1 cellular context compared by ENCODE assay signal in the genomic region with DNA sequence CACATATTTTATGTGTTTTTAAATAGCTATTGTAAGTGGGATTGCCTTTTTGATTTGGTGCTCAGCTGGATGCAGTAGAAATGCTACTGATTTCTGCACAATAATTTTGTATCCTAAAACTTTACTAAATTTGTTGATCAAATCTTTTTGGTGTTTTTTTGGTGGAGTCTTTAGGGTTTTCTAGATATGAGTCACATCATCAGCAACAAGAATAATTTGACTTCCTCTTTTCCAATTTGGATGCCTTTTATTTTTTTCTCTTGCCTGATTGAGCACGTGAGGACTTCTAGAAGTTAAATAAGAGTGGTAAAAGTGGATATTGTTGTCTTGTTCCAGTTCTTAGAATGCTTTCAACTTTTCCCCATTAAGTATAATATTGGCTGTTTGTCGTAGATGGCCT.
TF ChIP-seq lines count a peak whose summit lies in the region.

No MANE protein-coding gene starts in this region.

TF ChIP-seq in K562, 482 proteins besides CTCF, POLR2A, EP300 and RAD21 (continued from another document and continues in another):
- TF ChIP-seq, protein P1, sequence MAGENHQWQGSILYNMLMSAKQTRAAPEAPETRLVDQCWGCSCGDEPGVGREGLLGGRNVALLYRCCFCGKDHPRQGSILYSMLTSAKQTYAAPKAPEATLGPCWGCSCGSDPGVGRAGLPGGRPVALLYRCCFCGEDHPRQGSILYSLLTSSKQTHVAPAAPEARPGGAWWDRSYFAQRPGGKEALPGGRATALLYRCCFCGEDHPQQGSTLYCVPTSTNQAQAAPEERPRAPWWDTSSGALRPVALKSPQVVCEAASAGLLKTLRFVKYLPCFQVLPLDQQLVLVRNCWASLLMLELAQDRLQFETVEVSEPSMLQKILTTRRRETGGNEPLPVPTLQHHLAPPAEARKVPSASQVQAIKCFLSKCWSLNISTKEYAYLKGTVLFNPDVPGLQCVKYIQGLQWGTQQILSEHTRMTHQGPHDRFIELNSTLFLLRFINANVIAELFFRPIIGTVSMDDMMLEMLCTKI (IDR thresholded peaks at IDR 0.05; ENCODE audit: partially characterized antibody): no peak
- TF ChIP-seq MEF2D (tag; conservative IDR thresholded peaks at IDR 0.05; ENCODE audit: low read depth) (no peak), RBM25 (IDR thresholded peaks at IDR 0.05; ENCODE audit: low read depth, low read length, severe bottlenecking) (no peak), FOSL1 (tag; conservative IDR thresholded peaks at IDR 0.05) (peak; percentile 59), RHOXF2B (CRISPR knock-in tag; conservative IDR thresholded peaks at IDR 0.05) (no peak), MXI1 (IDR thresholded peaks at IDR 0.05; ENCODE audit: low read depth, low read length) (no peak), ZBED1 (IDR thresholded peaks at IDR 0.05) (no peak), FIP1L1 (IDR thresholded peaks at IDR 0.05; ENCODE audit: low read depth, low read length, poor library complexity, severe bottlenecking) (no peak), ZNF384 (IDR thresholded peaks at IDR 0.05; ENCODE audit: low read depth, low read length) (peak; percentile 73; the same call in 1 of the 2 replicates), NUFIP1 (IDR thresholded peaks at IDR 0.05; ENCODE audit: partially characterized antibody) (no peak), NFRKB (IDR thresholded peaks at IDR 0.05; ENCODE audit: low read depth) (no peak), CCNT2 (IDR thresholded peaks at IDR 0.05; ENCODE audit: borderline replicate concordance, extremely low read depth, insufficient read length, low read depth, low read length) (no peak), MYC (IDR thresholded peaks at IDR 0.05; ENCODE audit: low read depth, low read length) (no peak), MYC (CRISPR knock-in tag; IDR thresholded peaks at IDR 0.05; ENCODE audit: borderline replicate concordance, low read depth) (no peak), CAMTA2 (CRISPR knock-in tag; conservative IDR thresholded peaks at IDR 0.05) (no peak), MAFF (IDR thresholded peaks at IDR 0.05; ENCODE audit: low read length) (no peak), ZNF263 (CRISPR knock-in tag; IDR thresholded peaks at IDR 0.05; ENCODE audit: borderline replicate concordance) (no peak), ZNF217 (CRISPR knock-in tag; IDR thresholded peaks at IDR 0.05) (no peak), YBX1 (IDR thresholded peaks at IDR 0.05) (no peak), ZKSCAN3 (CRISPR knock-in tag; IDR thresholded peaks at IDR 0.05) (no peak), CBFA2T2 (conservative IDR thresholded peaks at IDR 0.05) (no peak), ZNF24 (IDR thresholded peaks at IDR 0.05) (no peak), ELF1 (tag; IDR thresholded peaks at IDR 0.05) (no peak), ZNF551 (CRISPR knock-in tag; IDR thresholded peaks at IDR 0.05) (no peak), LCOR (CRISPR knock-in tag; IDR thresholded peaks at IDR 0.05) (no peak), SRSF7 (optimal IDR thresholded peaks at IDR 0.05; ENCODE audit: low read depth, low read length) (no peak), NFATC3 (IDR thresholded peaks at IDR 0.05) (no peak), NR2C2 (CRISPR knock-in tag; IDR thresholded peaks at IDR 0.05) (no peak), NR2C2 (tag; IDR thresholded peaks at IDR 0.05) (no peak), SPI1 (IDR thresholded peaks at IDR 0.05; ENCODE audit: borderline replicate concordance, low read depth, low read length) (peak; percentile 94), SMARCA4 (IDR thresholded peaks at IDR 0.05) (peak; percentile 16; the same call in 1 of the 2 replicates), PCBP2 (IDR thresholded peaks at IDR 0.05; ENCODE audit: low read depth, low read length, poor library complexity, severe bottlenecking) (no peak), SRSF9 (IDR thresholded peaks at IDR 0.05; ENCODE audit: borderline replicate concordance, low read depth, low read length) (no peak), ZNF165 (CRISPR knock-in tag; IDR thresholded peaks at IDR 0.05; ENCODE audit: borderline replicate concordance) (no peak), RFX7 (CRISPR knock-in tag; IDR thresholded peaks at IDR 0.05) (no peak), HDGF (IDR thresholded peaks at IDR 0.05) (no peak), ZNF324 (CRISPR knock-in tag; IDR thresholded peaks at IDR 0.05) (no peak), CBX8 (IDR thresholded peaks at IDR 0.05; ENCODE audit: borderline replicate concordance, extremely low read depth, low read depth, low read length, poor library complexity, severe bottlenecking) (no peak), JUND (IDR thresholded peaks at IDR 0.05; ENCODE audit: borderline replicate concordance, low read depth, low read length) (peak; percentile 51; the same call in 1 of the 2 replicates), JUND (tag; IDR thresholded peaks at IDR 0.05; ENCODE audit: borderline replicate concordance, low read depth, low read length) (no peak), LEF1 (IDR thresholded peaks at IDR 0.05) (no peak), ZNF134 (CRISPR knock-in tag; conservative IDR thresholded peaks at IDR 0.05) (no peak), TAL1 (IDR thresholded peaks at IDR 0.05) (no peak), SMARCE1 (IDR thresholded peaks at IDR 0.05) (peak; percentile 71; the same call in 1 of the 2 replicates), TEAD1 (CRISPR knock-in tag; IDR thresholded peaks at IDR 0.05) (no peak), MTA2 (IDR thresholded peaks at IDR 0.05; ENCODE audit: low read depth) (no peak), JUNB (CRISPR knock-in tag; conservative IDR thresholded peaks at IDR 0.05) (no peak), ZNF3 (CRISPR knock-in tag; IDR thresholded peaks at IDR 0.05) (no peak)
- TF ChIP-seq, protein P2, sequence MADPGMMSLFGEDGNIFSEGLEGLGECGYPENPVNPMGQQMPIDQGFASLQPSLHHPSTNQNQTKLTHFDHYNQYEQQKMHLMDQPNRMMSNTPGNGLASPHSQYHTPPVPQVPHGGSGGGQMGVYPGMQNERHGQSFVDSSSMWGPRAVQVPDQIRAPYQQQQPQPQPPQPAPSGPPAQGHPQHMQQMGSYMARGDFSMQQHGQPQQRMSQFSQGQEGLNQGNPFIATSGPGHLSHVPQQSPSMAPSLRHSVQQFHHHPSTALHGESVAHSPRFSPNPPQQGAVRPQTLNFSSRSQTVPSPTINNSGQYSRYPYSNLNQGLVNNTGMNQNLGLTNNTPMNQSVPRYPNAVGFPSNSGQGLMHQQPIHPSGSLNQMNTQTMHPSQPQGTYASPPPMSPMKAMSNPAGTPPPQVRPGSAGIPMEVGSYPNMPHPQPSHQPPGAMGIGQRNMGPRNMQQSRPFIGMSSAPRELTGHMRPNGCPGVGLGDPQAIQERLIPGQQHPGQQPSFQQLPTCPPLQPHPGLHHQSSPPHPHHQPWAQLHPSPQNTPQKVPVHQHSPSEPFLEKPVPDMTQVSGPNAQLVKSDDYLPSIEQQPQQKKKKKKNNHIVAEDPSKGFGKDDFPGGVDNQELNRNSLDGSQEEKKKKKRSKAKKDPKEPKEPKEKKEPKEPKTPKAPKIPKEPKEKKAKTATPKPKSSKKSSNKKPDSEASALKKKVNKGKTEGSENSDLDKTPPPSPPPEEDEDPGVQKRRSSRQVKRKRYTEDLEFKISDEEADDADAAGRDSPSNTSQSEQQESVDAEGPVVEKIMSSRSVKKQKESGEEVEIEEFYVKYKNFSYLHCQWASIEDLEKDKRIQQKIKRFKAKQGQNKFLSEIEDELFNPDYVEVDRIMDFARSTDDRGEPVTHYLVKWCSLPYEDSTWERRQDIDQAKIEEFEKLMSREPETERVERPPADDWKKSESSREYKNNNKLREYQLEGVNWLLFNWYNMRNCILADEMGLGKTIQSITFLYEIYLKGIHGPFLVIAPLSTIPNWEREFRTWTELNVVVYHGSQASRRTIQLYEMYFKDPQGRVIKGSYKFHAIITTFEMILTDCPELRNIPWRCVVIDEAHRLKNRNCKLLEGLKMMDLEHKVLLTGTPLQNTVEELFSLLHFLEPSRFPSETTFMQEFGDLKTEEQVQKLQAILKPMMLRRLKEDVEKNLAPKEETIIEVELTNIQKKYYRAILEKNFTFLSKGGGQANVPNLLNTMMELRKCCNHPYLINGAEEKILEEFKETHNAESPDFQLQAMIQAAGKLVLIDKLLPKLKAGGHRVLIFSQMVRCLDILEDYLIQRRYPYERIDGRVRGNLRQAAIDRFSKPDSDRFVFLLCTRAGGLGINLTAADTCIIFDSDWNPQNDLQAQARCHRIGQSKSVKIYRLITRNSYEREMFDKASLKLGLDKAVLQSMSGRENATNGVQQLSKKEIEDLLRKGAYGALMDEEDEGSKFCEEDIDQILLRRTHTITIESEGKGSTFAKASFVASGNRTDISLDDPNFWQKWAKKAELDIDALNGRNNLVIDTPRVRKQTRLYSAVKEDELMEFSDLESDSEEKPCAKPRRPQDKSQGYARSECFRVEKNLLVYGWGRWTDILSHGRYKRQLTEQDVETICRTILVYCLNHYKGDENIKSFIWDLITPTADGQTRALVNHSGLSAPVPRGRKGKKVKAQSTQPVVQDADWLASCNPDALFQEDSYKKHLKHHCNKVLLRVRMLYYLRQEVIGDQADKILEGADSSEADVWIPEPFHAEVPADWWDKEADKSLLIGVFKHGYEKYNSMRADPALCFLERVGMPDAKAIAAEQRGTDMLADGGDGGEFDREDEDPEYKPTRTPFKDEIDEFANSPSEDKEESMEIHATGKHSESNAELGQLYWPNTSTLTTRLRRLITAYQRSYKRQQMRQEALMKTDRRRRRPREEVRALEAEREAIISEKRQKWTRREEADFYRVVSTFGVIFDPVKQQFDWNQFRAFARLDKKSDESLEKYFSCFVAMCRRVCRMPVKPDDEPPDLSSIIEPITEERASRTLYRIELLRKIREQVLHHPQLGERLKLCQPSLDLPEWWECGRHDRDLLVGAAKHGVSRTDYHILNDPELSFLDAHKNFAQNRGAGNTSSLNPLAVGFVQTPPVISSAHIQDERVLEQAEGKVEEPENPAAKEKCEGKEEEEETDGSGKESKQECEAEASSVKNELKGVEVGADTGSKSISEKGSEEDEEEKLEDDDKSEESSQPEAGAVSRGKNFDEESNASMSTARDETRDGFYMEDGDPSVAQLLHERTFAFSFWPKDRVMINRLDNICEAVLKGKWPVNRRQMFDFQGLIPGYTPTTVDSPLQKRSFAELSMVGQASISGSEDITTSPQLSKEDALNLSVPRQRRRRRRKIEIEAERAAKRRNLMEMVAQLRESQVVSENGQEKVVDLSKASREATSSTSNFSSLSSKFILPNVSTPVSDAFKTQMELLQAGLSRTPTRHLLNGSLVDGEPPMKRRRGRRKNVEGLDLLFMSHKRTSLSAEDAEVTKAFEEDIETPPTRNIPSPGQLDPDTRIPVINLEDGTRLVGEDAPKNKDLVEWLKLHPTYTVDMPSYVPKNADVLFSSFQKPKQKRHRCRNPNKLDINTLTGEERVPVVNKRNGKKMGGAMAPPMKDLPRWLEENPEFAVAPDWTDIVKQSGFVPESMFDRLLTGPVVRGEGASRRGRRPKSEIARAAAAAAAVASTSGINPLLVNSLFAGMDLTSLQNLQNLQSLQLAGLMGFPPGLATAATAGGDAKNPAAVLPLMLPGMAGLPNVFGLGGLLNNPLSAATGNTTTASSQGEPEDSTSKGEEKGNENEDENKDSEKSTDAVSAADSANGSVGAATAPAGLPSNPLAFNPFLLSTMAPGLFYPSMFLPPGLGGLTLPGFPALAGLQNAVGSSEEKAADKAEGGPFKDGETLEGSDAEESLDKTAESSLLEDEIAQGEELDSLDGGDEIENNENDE (IDR thresholded peaks at IDR 0.05; ENCODE audit: low read depth, low read length): no peak
- TF ChIP-seq, protein P3, sequence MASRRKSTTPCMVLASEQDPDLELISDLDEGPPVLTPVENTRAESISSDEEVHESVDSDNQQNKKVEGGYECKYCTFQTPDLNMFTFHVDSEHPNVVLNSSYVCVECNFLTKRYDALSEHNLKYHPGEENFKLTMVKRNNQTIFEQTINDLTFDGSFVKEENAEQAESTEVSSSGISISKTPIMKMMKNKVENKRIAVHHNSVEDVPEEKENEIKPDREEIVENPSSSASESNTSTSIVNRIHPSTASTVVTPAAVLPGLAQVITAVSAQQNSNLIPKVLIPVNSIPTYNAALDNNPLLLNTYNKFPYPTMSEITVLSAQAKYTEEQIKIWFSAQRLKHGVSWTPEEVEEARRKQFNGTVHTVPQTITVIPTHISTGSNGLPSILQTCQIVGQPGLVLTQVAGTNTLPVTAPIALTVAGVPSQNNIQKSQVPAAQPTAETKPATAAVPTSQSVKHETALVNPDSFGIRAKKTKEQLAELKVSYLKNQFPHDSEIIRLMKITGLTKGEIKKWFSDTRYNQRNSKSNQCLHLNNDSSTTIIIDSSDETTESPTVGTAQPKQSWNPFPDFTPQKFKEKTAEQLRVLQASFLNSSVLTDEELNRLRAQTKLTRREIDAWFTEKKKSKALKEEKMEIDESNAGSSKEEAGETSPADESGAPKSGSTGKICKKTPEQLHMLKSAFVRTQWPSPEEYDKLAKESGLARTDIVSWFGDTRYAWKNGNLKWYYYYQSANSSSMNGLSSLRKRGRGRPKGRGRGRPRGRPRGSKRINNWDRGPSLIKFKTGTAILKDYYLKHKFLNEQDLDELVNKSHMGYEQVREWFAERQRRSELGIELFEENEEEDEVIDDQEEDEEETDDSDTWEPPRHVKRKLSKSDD (conservative IDR thresholded peaks at IDR 0.05; ENCODE audit: low read length): no peak
- TF ChIP-seq, protein P4, sequence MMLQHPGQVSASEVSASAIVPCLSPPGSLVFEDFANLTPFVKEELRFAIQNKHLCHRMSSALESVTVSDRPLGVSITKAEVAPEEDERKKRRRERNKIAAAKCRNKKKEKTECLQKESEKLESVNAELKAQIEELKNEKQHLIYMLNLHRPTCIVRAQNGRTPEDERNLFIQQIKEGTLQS (IDR thresholded peaks at IDR 0.05): peak; percentile 21; the same call in 1 of the 2 replicates
- TF ChIP-seq, protein P4 (CRISPR knock-in tag; conservative IDR thresholded peaks at IDR 0.05): no peak
- TF ChIP-seq, protein P5, sequence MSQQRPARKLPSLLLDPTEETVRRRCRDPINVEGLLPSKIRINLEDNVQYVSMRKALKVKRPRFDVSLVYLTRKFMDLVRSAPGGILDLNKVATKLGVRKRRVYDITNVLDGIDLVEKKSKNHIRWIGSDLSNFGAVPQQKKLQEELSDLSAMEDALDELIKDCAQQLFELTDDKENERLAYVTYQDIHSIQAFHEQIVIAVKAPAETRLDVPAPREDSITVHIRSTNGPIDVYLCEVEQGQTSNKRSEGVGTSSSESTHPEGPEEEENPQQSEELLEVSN (IDR thresholded peaks at IDR 0.05; ENCODE audit: borderline replicate concordance in 1 of 2, extremely low read depth in 1 of 2, insufficient read depth in 1 of 2, insufficient read length in 1 of 2, low read depth in 1 of 2, low read length in 1 of 2, poor library complexity in 1 of 2, severe bottlenecking in 1 of 2): no peak
- TF ChIP-seq, protein P6, sequence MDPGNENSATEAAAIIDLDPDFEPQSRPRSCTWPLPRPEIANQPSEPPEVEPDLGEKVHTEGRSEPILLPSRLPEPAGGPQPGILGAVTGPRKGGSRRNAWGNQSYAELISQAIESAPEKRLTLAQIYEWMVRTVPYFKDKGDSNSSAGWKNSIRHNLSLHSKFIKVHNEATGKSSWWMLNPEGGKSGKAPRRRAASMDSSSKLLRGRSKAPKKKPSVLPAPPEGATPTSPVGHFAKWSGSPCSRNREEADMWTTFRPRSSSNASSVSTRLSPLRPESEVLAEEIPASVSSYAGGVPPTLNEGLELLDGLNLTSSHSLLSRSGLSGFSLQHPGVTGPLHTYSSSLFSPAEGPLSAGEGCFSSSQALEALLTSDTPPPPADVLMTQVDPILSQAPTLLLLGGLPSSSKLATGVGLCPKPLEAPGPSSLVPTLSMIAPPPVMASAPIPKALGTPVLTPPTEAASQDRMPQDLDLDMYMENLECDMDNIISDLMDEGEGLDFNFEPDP (CRISPR knock-in tag; IDR thresholded peaks at IDR 0.05): no peak
